Comparison of ENCODE assay signal across 8 cellular contexts in genomic region chr5:43066231-43066798, GRCh38. TPM values are rescaled to one million over a fixed set of nuclear protein-coding genes. Genes with fewer than 3 reads are reported as not detected.
A peak's percentile ranks its signal among the peaks of the same experiment; 100 is the strongest.
DNase-seq lines count a peak whose midpoint lies in the region; ATAC-seq, FAIRE-seq and TF ChIP-seq lines count a peak whose summit lies in the region.

No MANE protein-coding gene starts in this region.

- H3K36me3 ChIP-seq in endothelial cell of umbilical vein (ENCODE audit: control insufficient read depth in 2 of 2, extremely low read depth in 1 of 2, insufficient read depth in 2 of 2, low read length in 2 of 2): peaks cover 3 to 8% of the 10 kb centered on the region in 2 experiments

- H3K4me2 ChIP-seq in A549 (peak overlapping the region; percentile 80), endothelial cell of umbilical vein (ENCODE audit: insufficient read depth, low read length) (peak overlapping the region; percentile 97)

- peaks cover 44% of the 10 kb centered on the region for H3K79me2 ChIP-seq in endothelial cell of umbilical vein (ENCODE audit: control insufficient read depth, insufficient read depth, low read length)

- TF ChIP-seq POLR2A in A549 (IDR thresholded peaks at IDR 0.05; ENCODE audit: low read length): peak; percentile 44
- peak; percentile 8 for TF ChIP-seq POLR2A in endothelial cell of umbilical vein (IDR thresholded peaks at IDR 0.05; ENCODE audit: low read depth, low read length)

- intact Hi-C loops in endothelial cell of umbilical vein (cut with micrococcal nuclease): loop anchor here (1.0 to 5.0 kb wide), 6 partner anchors 39 to 1162 kb away; partner anchors contain the start of genes HMGCS1, RIMOC1 and TMEM267

- H3K4me1 ChIP-seq in A549 (peaks cover 29% of the 10 kb centered on the region), endothelial cell of umbilical vein (ENCODE audit: control insufficient read depth, extremely low read depth, insufficient read depth, low read length) (peaks cover 24% of the 10 kb centered on the region)

- peak in 1 of 2 experiments; percentile 78 for DNase-seq in A549 (ENCODE audit: low read depth in 1 of 2, low spot score in 1 of 2)
- DNase-seq in NCI-H526 (lab: John Stamatoyannopoulos, UW): peak; percentile 92 to 93
- peak; percentile 86 for DNase-seq in activated CD8-positive, alpha-beta memory T cell treated with anti-CD3 and anti-CD28 coated beads, Interleukin-2, amount 50 U/mL, for 48 hours
- peak; percentile 76 for DNase-seq in endothelial cell of umbilical vein (ENCODE audit: low read depth, low spot score)
- DNase-seq in middle frontal gyrus (ENCODE audit: extremely low spot score, low spot score): peak; percentile 59
- peak; percentile 50 to 56 for DNase-seq in stimulated activated CD8-positive, alpha-beta memory T cell treated with anti-CD3 and anti-CD28 coated beads, Interleukin-2, amount 100 ng/mL, for 1 hour (ENCODE audit: low read depth in 2 of 2)

- no peak for TF ChIP-seq RAD21 in A549 (conservative IDR thresholded peaks at IDR 0.05 in 1 of 2, IDR thresholded peaks at IDR 0.05 in 1 of 2)

- H3K9ac ChIP-seq in endothelial cell of umbilical vein (replicated peaks; ENCODE audit: extremely low read depth, insufficient read depth, low read length): peak overlapping the region; percentile 94

- WGBS in A549 (ENCODE audit: missing lambda C conversion rate): 3% methylated on average over 15 of the region's 57 CpGs

- H3K27ac ChIP-seq in A549: peak overlapping the region; percentile 92 to 93
- peak overlapping the region; percentile 86 for H3K27ac ChIP-seq in endothelial cell of umbilical vein (ENCODE audit: insufficient read depth, low read depth, low read length)

- CTCF ChIA-PET in A549 (lab: Yijun Ruan, JAX) (interaction anchor here (0.8 to 5.7 kb wide), 10 partner anchors 17 to 429 kb away, joined by 3 to 62 read pairs (median 16); partner anchors contain the start of gene ANXA2R), endothelial cell of umbilical vein (lab: Charles Lee) (interaction anchor here (0.8 to 3.3 kb wide), 11 partner anchors 20 to 158 kb away, joined by 3 to 63 read pairs (median 17); no protein-coding TSS in a partner anchor)

- H3K4me3 ChIP-seq in A549 (peak overlapping the region; percentile 57), endothelial cell of umbilical vein (replicated peaks in 1 of 3; ENCODE audit: insufficient read depth in 1 of 3, low read depth in 1 of 3, low read length in 3 of 3) (peak overlapping the region; percentile 24 to 76 (median 76))

- BruUV-seq in endothelial cell of umbilical vein (replicated peaks; lab: Mats Ljungman, UMichigan): no TSS peak

- POLR2A ChIA-PET in A549 (lab: Yijun Ruan, JAX): interaction anchor here (0.6 to 3.3 kb wide), 9 partner anchors 24 to 417 kb away, joined by 3 to 53 read pairs (median 7); partner anchors contain the start of genes TMEM267 and ZNF131
- POLR2A ChIA-PET in endothelial cell of umbilical vein (lab: Charles Lee): no interaction called here

- TF ChIP-seq EP300 in A549 (IDR thresholded peaks at IDR 0.05): no peak

- dilution Hi-C loops in endothelial cell of umbilical vein (cut with MboI; ENCODE audit: extremely low pct_ligation_motif_present, low sequenced_read_pairs): no loop called here

- TF ChIP-seq CTCF in A549 (IDR thresholded peaks at IDR 0.05) (no peak), endothelial cell of umbilical vein (IDR thresholded peaks at IDR 0.05; ENCODE audit: extremely low read depth in 1 of 2, insufficient read depth in 1 of 2, low read depth in 1 of 2, low read length in 2 of 2) (no peak)

- no peaks in the 10 kb centered on the region for H4K20me1 ChIP-seq in endothelial cell of umbilical vein (replicated peaks; ENCODE audit: control insufficient read depth, extremely low read depth, insufficient read depth, low read length)

- H2AFZ ChIP-seq in endothelial cell of umbilical vein (ENCODE audit: low read depth, low read length): peak overlapping the region; percentile 71

- FAIRE-seq in A549 (lab: Jason Lieb, UNC) (no peak), endothelial cell of umbilical vein (lab: Jason Lieb, UNC) (no peak)

- H3K9me3 ChIP-seq in A549 (no peaks in the 10 kb centered on the region), endothelial cell of umbilical vein (replicated peaks; ENCODE audit: control insufficient read depth, insufficient read depth, low read length) (no peaks in the 10 kb centered on the region)

- H3K27me3 ChIP-seq in endothelial cell of umbilical vein (ENCODE audit: control insufficient read depth in 2 of 2, insufficient read depth in 2 of 2, low read length in 2 of 2): no peaks in the 10 kb centered on the region

- no peaks in the 10 kb centered on the region for H3K9me1 ChIP-seq in endothelial cell of umbilical vein (replicated peaks; ENCODE audit: control insufficient read depth, extremely low read depth, insufficient read depth, low read length)

- ATAC-seq in A549: peak; percentile 45 to 66
- peak; percentile 45 for ATAC-seq in GM18867 (IDR thresholded peaks at IDR 0.05; ENCODE audit: unreplicated experiment)
- peak; percentile 28 for ATAC-seq in HG03175 (IDR thresholded peaks at IDR 0.05; ENCODE audit: unreplicated experiment)

TF ChIP-seq in A549, 52 proteins besides CTCF, POLR2A, EP300 and RAD21:
- peak; percentile 62; the same call in 1 of the 2 replicates for TF ChIP-seq PHF8 (IDR thresholded peaks at IDR 0.05; ENCODE audit: borderline replicate concordance, low read depth)
- TF ChIP-seq TFCP2L1 (CRISPR knock-in tag; IDR thresholded peaks at IDR 0.05): no peak

TF ChIP-seq in endothelial cell of umbilical vein, 7 proteins besides CTCF, POLR2A, EP300 and RAD21:
- TF ChIP-seq MYC (IDR thresholded peaks at IDR 0.05; ENCODE audit: low read depth, low read length) (no peak), MAX (IDR thresholded peaks at IDR 0.05; ENCODE audit: insufficient read depth, insufficient read length) (no peak), POLR2AphosphoS5 (IDR thresholded peaks at IDR 0.05; ENCODE audit: insufficient read depth, low read depth, low read length) (peak; percentile 27)

RNA-seq across cellular contexts. Expression of gene ANXA2R, which starts 26.2 kb away (rescaled TPM):
- polyA plus RNA-seq in A549 (2011; rRNA removed): 1.7 and 1.8 TPM in 2 replicates
- 2.4 and 2.7 TPM in 2 replicates for polyA plus RNA-seq in A549 (2012; cell fraction: cytosol; rRNA removed)
- 3.3 and 3.7 TPM in 2 replicates for polyA plus RNA-seq in A549 (2012; cell fraction: nucleus; rRNA removed)
- polyA plus RNA-seq in A549 (2017; fragmentation: RNase III; extraction: RNeasy Plus Mini Kit Qiagen cat#74134 plus additional on column Dnase treatment): 1.7 to 2.1 TPM (median 2.1 TPM) in 3 replicates
- 3.2 and 3.8 TPM in 2 replicates for polyA minus RNA-seq in A549 (2011; rRNA and poly(A)+ RNA removed)
- total RNA-seq in endothelial cell of umbilical vein: 6.6 and 8.1 TPM in 2 replicates
- polyA plus RNA-seq in endothelial cell of umbilical vein: 10.4 and 11.1 TPM in 2 replicates
- 8.6 and 9.1 TPM in 2 replicates for polyA plus RNA-seq in endothelial cell of umbilical vein (2011; cell fraction: cytosol; rRNA removed)
- polyA plus RNA-seq in endothelial cell of umbilical vein (2011; cell fraction: nucleus; rRNA removed): 6.8 and 7.3 TPM in 2 replicates
- 3.9 and 4.3 TPM in 2 replicates for polyA plus RNA-seq in endothelial cell of umbilical vein (2012)
- 7.2 and 7.3 TPM in 2 replicates for polyA minus RNA-seq in endothelial cell of umbilical vein
- 1.2 TPM for polyA minus RNA-seq in endothelial cell of umbilical vein (2011; cell fraction: cytosol; rRNA and poly(A)+ RNA removed)
- 12.9 and 14.0 TPM in 2 replicates for polyA minus RNA-seq in endothelial cell of umbilical vein (2011; cell fraction: nucleus; rRNA and poly(A)+ RNA removed)

RNA-seq across cellular contexts. Expression of gene ZNF131, which starts 54.4 kb away (rescaled TPM):
- polyA plus RNA-seq in A549 (2011; rRNA removed) (37.5 and 47.9 TPM in 2 replicates), A549 (2017; fragmentation: RNase III; extraction: RNeasy Plus Mini Kit Qiagen cat#74134 plus additional on column Dnase treatment) (21.7 to 25.3 TPM (median 22.6 TPM) in 3 replicates), endothelial cell of umbilical vein (12.9 and 15.4 TPM in 2 replicates)
- 11.8 and 13.2 TPM in 2 replicates for polyA plus RNA-seq in A549 (2012; cell fraction: cytosol; rRNA removed)
- 11.0 and 17.3 TPM in 2 replicates for polyA plus RNA-seq in A549 (2012; cell fraction: nucleus; rRNA removed)
- polyA minus RNA-seq in A549 (2011; rRNA and poly(A)+ RNA removed): 26.5 and 30.3 TPM in 2 replicates
- total RNA-seq in endothelial cell of umbilical vein: 30.1 and 31.2 TPM in 2 replicates
- 21.1 and 21.4 TPM in 2 replicates for polyA plus RNA-seq in endothelial cell of umbilical vein (2011; cell fraction: cytosol; rRNA removed)
- 43.0 and 56.3 TPM in 2 replicates for polyA plus RNA-seq in endothelial cell of umbilical vein (2011; cell fraction: nucleus; rRNA removed)
- polyA plus RNA-seq in endothelial cell of umbilical vein (2012): 19.7 and 26.2 TPM in 2 replicates
- polyA minus RNA-seq in endothelial cell of umbilical vein: 28.3 and 35.3 TPM in 2 replicates
- 39.0 TPM for polyA minus RNA-seq in endothelial cell of umbilical vein (2011; cell fraction: cytosol; rRNA and poly(A)+ RNA removed)
- polyA minus RNA-seq in endothelial cell of umbilical vein (2011; cell fraction: nucleus; rRNA and poly(A)+ RNA removed): 38.5 and 41.0 TPM in 2 replicates
